ENCODE assay signal across 8 cellular contexts in genomic region chr10:3852147-3852904, GRCh38.
A peak's percentile ranks its signal among the peaks of the same experiment; 100 is the strongest.
DNase-seq lines count a peak whose midpoint lies in the region; ATAC-seq and TF ChIP-seq lines count a peak whose summit lies in the region.

No MANE protein-coding gene starts in this region.

- peaks cover 1% of the 10 kb centered on the region for H3K79me1 ChIP-seq in mesenchymal stem cell (replicated peaks; ENCODE audit: low read length, poor library complexity, severe bottlenecking)

- no peak overlapping the region for H2BK12ac ChIP-seq in mesenchymal stem cell (ENCODE audit: low read length in 2 of 2)

- peaks cover 42% of the 10 kb centered on the region for H3F3A ChIP-seq in GM23248 (ENCODE audit: insufficient read depth)

- no peak overlapping the region for H3K18ac ChIP-seq in mesenchymal stem cell (ENCODE audit: low read depth in 1 of 2, low read length in 2 of 2)

- H3K4me2 ChIP-seq in GM23248 (ENCODE audit: unreplicated experiment) (peak overlapping the region; percentile 81), mesenchymal stem cell (ENCODE audit: low read length, poor library complexity, severe bottlenecking) (no peak overlapping the region)

- H4K20me1 ChIP-seq in GM23248 (ENCODE audit: insufficient read depth), result no peaks in the 10 kb centered on the region

- in situ Hi-C loops in GM23248 (cut with MboI) (no loop called here), KBM-7 (cut with MboI; ENCODE audit: low pct_unique_long_range_greater_than_20kb, low sequenced_read_pairs) (no loop called here)

- POLR2A ChIA-PET in WTC11 (lab: Charles Lee), result no interaction called here

- DNase-seq in GM06990 (ENCODE audit: extremely low read depth, insufficient read length) (peak; percentile 79), GM23248 (peak; percentile 99), KBM-7 (peak; percentile 63), WTC11 (ENCODE audit: low spot score) (no peak), dorsolateral prefrontal cortex (peak in 5 of 10 donors; percentile 39 to 76 (median 57)), mesenchymal stem cell (peak; percentile 99), NAMALWA (ENCODE audit: low spot score) (no peak)
- DNase-seq in stimulated activated CD8-positive, alpha-beta memory T cell treated with anti-CD3 and anti-CD28 coated beads, Interleukin-7, amount 100 ng/mL, for 48 hours (ENCODE audit: extremely low read depth in 1 of 2, low read depth in 1 of 2), result peak; percentile 38 to 74

- peak overlapping the region; percentile 70 for H3K9ac ChIP-seq in GM23248
- peak overlapping the region; percentile 89 for H3K9ac ChIP-seq in mesenchymal stem cell (ENCODE audit: low read length)

- no peak overlapping the region for H4K91ac ChIP-seq in mesenchymal stem cell (ENCODE audit: low read length)

- H3K4me1 Mint-ChIP-seq in WTC11, result peaks cover 18% of the 10 kb centered on the region

- TF ChIP-seq CTCF in GM06990 (IDR thresholded peaks at IDR 0.05; ENCODE audit: insufficient read depth, low read length, poor library complexity, severe bottlenecking) (no peak), WTC11 (IDR thresholded peaks at IDR 0.05) (no peak), dorsolateral prefrontal cortex (IDR thresholded peaks at IDR 0.05 in 54 of 56, conservative IDR thresholded peaks at IDR 0.05 in 2 of 56; ENCODE audit: low read depth in 1 of 56, partially characterized antibody in 56 of 56) (no peak)

- H3K27me3 Mint-ChIP-seq in WTC11 (ENCODE audit: low read depth), result no peaks in the 10 kb centered on the region

- peaks cover 46% of the 10 kb centered on the region for H3K4me1 ChIP-seq in GM23248 (ENCODE audit: insufficient read depth)
- H3K4me1 ChIP-seq in mesenchymal stem cell (ENCODE audit: control insufficient read depth, insufficient read depth, low read depth, low read length), result peaks cover 13% of the 10 kb centered on the region

- intact Hi-C loops in dorsolateral prefrontal cortex (cut with DNase I), result no loop called here

- H2BK120ac ChIP-seq in mesenchymal stem cell (ENCODE audit: low read depth, low read length), result no peak overlapping the region

- H3K9me2 ChIP-seq in GM23248 (ENCODE audit: insufficient read depth), result no peaks in the 10 kb centered on the region

- H3K36me3 ChIP-seq in GM06990 (ENCODE audit: control insufficient read depth, insufficient read depth, low read length) (no peaks in the 10 kb centered on the region), GM23248 (ENCODE audit: low read depth) (no peaks in the 10 kb centered on the region), mesenchymal stem cell (ENCODE audit: control insufficient read depth in 1 of 2, insufficient read depth in 2 of 2, low read depth in 1 of 2, low read length in 2 of 2) (no peaks in the 10 kb centered on the region)

- H3K27ac ChIP-seq in GM23248 (peak overlapping the region; percentile 92), dorsolateral prefrontal cortex (peak overlapping the region in 52 of 59 donors; percentile 1 to 84 (median 53)), mesenchymal stem cell (ENCODE audit: low read length, poor library complexity, severe bottlenecking) (peak overlapping the region; percentile 97)

- H3K9me3 ChIP-seq in GM23248 (ENCODE audit: low read depth), result no peaks in the 10 kb centered on the region
- no peaks in the 10 kb centered on the region for H3K9me3 ChIP-seq in mesenchymal stem cell (ENCODE audit: control insufficient read depth, low read length)

- H3K4me3 ChIP-seq in GM06990 (replicated peaks; ENCODE audit: low read depth, low read length) (no peak overlapping the region), GM23248 (peak overlapping the region; percentile 41), dorsolateral prefrontal cortex (no peak overlapping the region), mesenchymal stem cell (ENCODE audit: insufficient read depth in 1 of 2, low read depth in 1 of 2, low read length in 2 of 2) (peak overlapping the region in 1 of 2 experiments; percentile 26)

- no peak overlapping the region for H2BK15ac ChIP-seq in mesenchymal stem cell (ENCODE audit: low read depth, poor library complexity, severe bottlenecking)

- WGBS in GM23248 (ENCODE audit: low coverage in 1 of 2, low lambda C conversion rate in 2 of 2, missing lambda C conversion rate in 2 of 2), 2 experiments, result 11 to 13% methylated on average over 10 of the region's 10 CpGs
- 32% methylated on average over 6 of the region's 10 CpGs for WGBS in mesenchymal stem cell

- ATAC-seq in WTC11, result peak; percentile 67

- no peak overlapping the region for H3K4ac ChIP-seq in mesenchymal stem cell (ENCODE audit: low read depth in 1 of 2, low read length in 2 of 2)

- no peaks in the 10 kb centered on the region for H3K79me2 ChIP-seq in GM23248 (ENCODE audit: insufficient read depth)

- H3K27ac Mint-ChIP-seq in WTC11, result no peak overlapping the region

- H3K4me3 Mint-ChIP-seq in WTC11, result no peak overlapping the region

- CTCF ChIA-PET in WTC11 (lab: Charles Lee), result no interaction called here

- H3K27me3 ChIP-seq in GM06990 (replicated peaks; ENCODE audit: control insufficient read depth, insufficient read depth, low read length), result no peaks in the 10 kb centered on the region
- H3K27me3 ChIP-seq in GM23248 (replicated peaks; ENCODE audit: insufficient read depth), result no peaks in the 10 kb centered on the region
- no peaks in the 10 kb centered on the region for H3K27me3 ChIP-seq in dorsolateral prefrontal cortex
- H3K27me3 ChIP-seq in mesenchymal stem cell (ENCODE audit: control insufficient read depth in 1 of 2, insufficient read depth in 1 of 2, low read length in 2 of 2), result no peaks in the 10 kb centered on the region

- H3K36me3 Mint-ChIP-seq in WTC11, result no peaks in the 10 kb centered on the region

- H3K14ac ChIP-seq in mesenchymal stem cell (ENCODE audit: low read length in 2 of 2), result no peak overlapping the region

- peaks cover 8% of the 10 kb centered on the region for H3K9me3 Mint-ChIP-seq in WTC11

- H4K8ac ChIP-seq in mesenchymal stem cell (ENCODE audit: low read length), result no peak overlapping the region

- H2BK5ac ChIP-seq in mesenchymal stem cell (ENCODE audit: low read depth, low read length, poor library complexity, severe bottlenecking), result no peak overlapping the region

- H2AK5ac ChIP-seq in mesenchymal stem cell (ENCODE audit: low read length, severe bottlenecking), result no peak overlapping the region

- peak overlapping the region; percentile 69 for H2AFZ ChIP-seq in GM23248
- H2AFZ ChIP-seq in mesenchymal stem cell (ENCODE audit: low read depth, low read length), result no peak overlapping the region

- no peak overlapping the region for H3K23ac ChIP-seq in mesenchymal stem cell (ENCODE audit: low read length in 2 of 2)

TF ChIP-seq in WTC11, 78 proteins besides CTCF, POLR2A, EP300 and RAD21:
- TF ChIP-seq GABPB1 (CRISPR knock-in tag; IDR thresholded peaks at IDR 0.05) (peak; percentile 64), RELA (CRISPR knock-in tag; IDR thresholded peaks at IDR 0.05; ENCODE audit: borderline replicate concordance) (no peak), ZNF121 (CRISPR knock-in tag; IDR thresholded peaks at IDR 0.05) (no peak), NFATC4 (CRISPR knock-in tag; IDR thresholded peaks at IDR 0.05) (no peak), OVOL2 (CRISPR knock-in tag; IDR thresholded peaks at IDR 0.05; ENCODE audit: borderline replicate concordance) (no peak), TEAD4 (CRISPR knock-in tag; IDR thresholded peaks at IDR 0.05) (no peak), FOXK1 (CRISPR knock-in tag; IDR thresholded peaks at IDR 0.05) (no peak), FOXP4 (CRISPR knock-in tag; IDR thresholded peaks at IDR 0.05) (no peak)

Comparison
In these comparisons a context has a peak if more than half of its experiments do, and no peak if none do; other contexts are left out.
1. DNase-seq: peak in GM06990 (single experiment), GM23248 (single experiment), KBM-7 (single experiment), mesenchymal stem cell (single experiment) and stimulated activated CD8-positive, alpha-beta memory T cell treated with anti-CD3 and anti-CD28 coated beads, Interleukin-7, amount 100 ng/mL, for 48 hours (2 of 2); none in WTC11 (single experiment) and NAMALWA (single experiment).
2. Peak in every context shown above with its lines, with median percentiles within 50 percentile points of each other: H3K27ac ChIP-seq.